11 cellular contexts compared by ENCODE assay signal in the genomic region with DNA sequence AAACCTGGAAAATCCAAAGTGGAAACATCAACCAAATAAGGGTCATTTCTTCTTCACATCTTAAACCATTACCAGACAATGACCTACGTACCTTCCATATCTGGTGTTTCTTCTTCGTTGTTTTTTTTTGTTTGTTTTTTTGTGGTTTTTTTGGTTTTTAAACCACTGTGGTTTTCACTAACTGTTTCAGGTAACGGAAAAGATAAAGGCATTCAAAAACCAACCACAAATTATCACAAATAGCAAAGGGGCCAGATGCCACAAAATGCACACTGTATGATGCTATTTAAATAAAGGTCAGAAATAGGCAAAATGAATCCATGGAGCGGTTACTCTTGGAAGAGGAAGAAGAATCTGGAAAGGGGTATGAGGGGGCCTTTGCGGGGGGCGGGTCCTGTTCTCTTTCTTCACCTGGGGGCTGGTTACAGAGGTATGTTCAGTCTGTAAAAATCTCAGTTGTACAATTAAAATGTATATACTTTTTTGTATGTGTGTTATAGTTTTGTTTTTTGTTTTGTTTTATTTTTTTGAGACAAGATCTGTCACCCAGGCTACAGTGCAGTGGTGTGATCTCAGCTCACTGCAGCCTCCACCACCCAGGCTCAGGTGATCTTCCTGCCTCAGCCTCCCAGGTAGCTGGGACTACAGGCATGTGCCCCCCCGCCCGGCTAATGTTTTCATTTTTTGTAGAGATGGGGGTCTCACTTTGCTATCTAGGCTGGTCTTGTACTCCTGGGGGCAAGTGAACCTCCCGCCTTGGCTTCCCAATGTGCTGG. TPM values are rescaled to one million over a fixed set of nuclear protein-coding genes. Genes with fewer than 3 reads are reported as not detected.
A peak's percentile ranks its signal among the peaks of the same experiment; 100 is the strongest.
DNase-seq lines count a peak whose midpoint lies in the region; ATAC-seq and TF ChIP-seq lines count a peak whose summit lies in the region.
"Had no signal": no experiment of that assay in that cellular context is flagged by ENCODE, and none has a peak within 500 bp of the region (broad histone marks: within the 10 kb centered on the region; RNA-seq: fewer than 3 reads in every experiment).

No MANE protein-coding gene starts in this region.

- H3K36me3 Mint-ChIP-seq in activated naive CD4-positive, alpha-beta T cell treated with anti-CD3 and anti-CD28 coated beads, Interleukin-2, amount 10 ng/mL, durations not matched to agents 7 days and 5 days, result peaks cover 55% of the 10 kb centered on the region
- H3K36me3 Mint-ChIP-seq in activated B cell treated with CpG ODN at 0.5 μM for 24 hours (ENCODE audit: low read depth), result peaks cover 70% of the 10 kb centered on the region

- TF ChIP-seq CTCF in activated B cell treated with CpG ODN at 0.5 μM for 24 hours (IDR thresholded peaks at IDR 0.05), result no peak
- TF ChIP-seq CTCF in esophagus muscularis mucosa (IDR thresholded peaks at IDR 0.05), result no peak
- no peak for TF ChIP-seq CTCF in stomach (IDR thresholded peaks at IDR 0.05)
- no peak for TF ChIP-seq CTCF in GM13976 (IDR thresholded peaks at IDR 0.05; ENCODE audit: borderline replicate concordance, control extremely low read depth, extremely low read depth, insufficient read depth, missing control alignments)

- in situ Hi-C loops in GM13976 (cut with MboI; ENCODE audit: low sequenced_read_pairs, unreplicated experiment), result no loop called here

- H3K27ac ChIP-seq in esophagus muscularis mucosa (replicated peaks in 1 of 4) (peak overlapping the region; percentile 30 to 55 (median 40)), stomach (peak overlapping the region in 4 of 5 donors; percentile 9 to 78 (median 32))
- H3K27ac ChIP-seq: VCaP had no signal

- peak overlapping the region; percentile 79 for H3K27ac Mint-ChIP-seq in activated naive CD4-positive, alpha-beta T cell treated with anti-CD3 and anti-CD28 coated beads, Interleukin-2, amount 10 ng/mL, durations not matched to agents 7 days and 5 days
- H3K27ac Mint-ChIP-seq in activated B cell treated with CpG ODN at 0.5 μM for 24 hours, result peak overlapping the region; percentile 68

- POLR2A ChIA-PET in activated B cell treated with CpG ODN at 0.5 μM for 24 hours (lab: Charles Lee), result interaction anchor here (0.6 kb wide), 1 partner anchor 158 kb away, joined by 5 read pairs; no protein-coding TSS in a partner anchor

- WGBS in esophagus muscularis mucosa, result 87% methylated on average over 9 of the region's 9 CpGs
- 76 to 89% (median 83%) methylated on average over 9 of the region's 9 CpGs for WGBS in stomach, 5 donors

- TF ChIP-seq POLR2A in esophagus muscularis mucosa (IDR thresholded peaks at IDR 0.05; ENCODE audit: low read depth) (no peak), stomach (IDR thresholded peaks at IDR 0.05) (no peak)

- H3K9me3 Mint-ChIP-seq in activated naive CD4-positive, alpha-beta T cell treated with anti-CD3 and anti-CD28 coated beads, Interleukin-2, amount 10 ng/mL, durations not matched to agents 7 days and 5 days, result peaks cover 7% of the 10 kb centered on the region
- H3K9me3 Mint-ChIP-seq in activated B cell treated with CpG ODN at 0.5 μM for 24 hours, result peaks cover 4% of the 10 kb centered on the region

- DNase-seq in activated naive CD4-positive, alpha-beta T cell treated with anti-CD3 and anti-CD28 coated beads, Interleukin-2, amount 10 ng/mL, durations not matched to agents 7 days and 5 days, result peak; percentile 42
- no peak for DNase-seq in activated naive CD4-positive, alpha-beta T cell treated with Interleukin-2 at 50 U/mL for 16 hours
- DNase-seq in activated B cell treated with CpG ODN at 0.5 μM for 24 hours (no peak), esophagus muscularis mucosa (ENCODE audit: extremely low spot score) (no peak), stomach (no peak), NCI-H187 treated with DMSO at 0.1 percent for 48 hours (lab: John Stamatoyannopoulos, UW) (no peak), GM13976 (ENCODE audit: low spot score) (no peak), SIG-M5 treated with dmso at 0.1 percent for 504 hours (lab: John Stamatoyannopoulos, UW; ENCODE audit: unreplicated experiment) (no peak)
- DNase-seq: effector CD8-positive, alpha-beta T cell; NCI-H2171 had no signal

- H3K4me1 ChIP-seq in esophagus muscularis mucosa (peaks cover 2 to 55% (median 35%) of the 10 kb centered on the region in 4 donors), stomach (peaks cover 13 to 75% (median 43%) of the 10 kb centered on the region in 4 donors)

- no peak for ATAC-seq in activated B cell treated with CpG ODN at 0.5 μM for 24 hours (ENCODE audit: low read depth)

- H3K27me3 ChIP-seq in esophagus muscularis mucosa (no peaks in the 10 kb centered on the region), stomach (no peaks in the 10 kb centered on the region)

- H3K4me1 Mint-ChIP-seq in activated naive CD4-positive, alpha-beta T cell treated with anti-CD3 and anti-CD28 coated beads, Interleukin-2, amount 10 ng/mL, durations not matched to agents 7 days and 5 days, result peaks cover 70% of the 10 kb centered on the region
- peaks cover 29% of the 10 kb centered on the region for H3K4me1 Mint-ChIP-seq in activated B cell treated with CpG ODN at 0.5 μM for 24 hours

- CTCF ChIA-PET in activated naive CD4-positive, alpha-beta T cell treated with anti-CD3 and anti-CD28 coated beads, Interleukin-2, amount 10 ng/mL, durations not matched to agents 7 days and 5 days (lab: Charles Lee), result interaction anchor here (0.6 to 2.3 kb wide), 4 partner anchors 11 to 307 kb away, joined by 3 to 7 read pairs (median 4); no protein-coding TSS in a partner anchor
- CTCF ChIA-PET in activated B cell treated with CpG ODN at 0.5 μM for 24 hours (lab: Charles Lee), result no interaction called here

- H3K36me3 ChIP-seq in esophagus muscularis mucosa (peaks cover 31 to 43% (median 37%) of the 10 kb centered on the region in 4 donors), stomach (peaks cover 31 to 50% (median 45%) of the 10 kb centered on the region in 4 donors)

- intact Hi-C loops in activated B cell treated with CpG ODN at 0.5 μM for 24 hours (cut with micrococcal nuclease) (no loop called here), esophagus muscularis mucosa (cut with DNase I) (no loop called here), stomach (cut with DNase I; ENCODE audit: low total_unique reads) (no loop called here)

- peak overlapping the region; percentile 31 for H3K4me3 Mint-ChIP-seq in activated naive CD4-positive, alpha-beta T cell treated with anti-CD3 and anti-CD28 coated beads, Interleukin-2, amount 10 ng/mL, durations not matched to agents 7 days and 5 days
- H3K4me3 Mint-ChIP-seq in activated B cell treated with CpG ODN at 0.5 μM for 24 hours, result no peak overlapping the region

- no peak overlapping the region for H3K4me3 ChIP-seq in esophagus muscularis mucosa
- H3K4me3 ChIP-seq in stomach, result no peak overlapping the region

- TF ChIP-seq EP300 in esophagus muscularis mucosa (IDR thresholded peaks at IDR 0.05) (no peak), stomach (IDR thresholded peaks at IDR 0.05) (no peak)

- no peaks in the 10 kb centered on the region for H3K27me3 Mint-ChIP-seq in activated naive CD4-positive, alpha-beta T cell treated with anti-CD3 and anti-CD28 coated beads, Interleukin-2, amount 10 ng/mL, durations not matched to agents 7 days and 5 days
- no peaks in the 10 kb centered on the region for H3K27me3 Mint-ChIP-seq in activated B cell treated with CpG ODN at 0.5 μM for 24 hours

- H3K9me3 ChIP-seq in esophagus muscularis mucosa, result peaks cover 0 to 10% (median 3%) of the 10 kb centered on the region in 4 donors
- H3K9me3 ChIP-seq in stomach, result peaks cover 0 to 8% (median 4%) of the 10 kb centered on the region in 4 donors

RNA-seq across cellular contexts. Expression of a gene that starts 29.6 kb away (rescaled TPM):
- 124 and 126 TPM in 2 replicates for total RNA-seq in activated B cell treated with CpG ODN at 0.5 μM for 24 hours
- total RNA-seq in esophagus muscularis mucosa, result 10 to 100 TPM; 28.7 to 88.3 (median 36.8) TPM
- 100 to 1,000 TPM in 1 of 5 donors, 10 to 100 TPM in 3, 1 to 10 TPM in 1; 9.8 to 211 (median 46.6) TPM for total RNA-seq in stomach
- 100 to 1,000 TPM in 2 of 3 donors, 10 to 100 TPM in 1; 43.7 to 124 (median 118) TPM for polyA plus RNA-seq in stomach
